Comparison of ENCODE assay signal across 9 cellular contexts in the genomic region with DNA sequence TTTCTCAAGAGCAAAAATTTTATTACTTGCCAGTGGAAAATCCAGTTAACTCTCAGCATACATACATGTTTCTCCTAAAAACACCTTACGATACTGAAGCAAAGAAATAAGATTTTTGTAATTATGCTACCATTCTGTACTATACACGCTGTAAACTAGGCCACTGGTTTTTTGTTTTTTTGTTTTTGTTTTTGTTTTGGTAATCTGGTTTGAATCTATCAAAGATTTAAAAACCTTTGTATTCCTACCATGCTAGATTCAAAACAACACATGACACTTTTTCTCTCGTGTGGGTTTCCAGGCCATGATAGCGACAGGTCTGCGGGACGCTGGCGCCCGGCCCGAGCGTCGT. TPM values are rescaled to one million over a fixed set of nuclear protein-coding genes. Genes with fewer than 3 reads are reported as not detected.
DNase-seq lines count a peak whose midpoint lies in the region; ATAC-seq, FAIRE-seq and TF ChIP-seq lines count a peak whose summit lies in the region.
"Had no signal": no experiment of that assay in that cellular context is flagged by ENCODE, and none has a peak within 500 bp of the region (broad histone marks: within the 10 kb centered on the region; RNA-seq: fewer than 3 reads in every experiment).

No MANE protein-coding gene starts in this region.

- H3K4ac ChIP-seq in trophoblast cell (ENCODE audit: low read depth, low read length) = no peak overlapping the region

- H2BK120ac ChIP-seq in trophoblast cell (ENCODE audit: insufficient read depth, low read length, poor library complexity) = no peak overlapping the region

- peak overlapping the region; percentile 86 for H3K4me3 ChIP-seq in DOHH2 (ENCODE audit: low read length)
- peak overlapping the region; percentile 84 for H3K4me3 ChIP-seq in SJSA1
- peak overlapping the region; percentile 65 to 91 (median 89) for H3K4me3 ChIP-seq in fibroblast of lung (replicated peaks in 1 of 4; ENCODE audit: control extremely low read depth in 1 of 4, insufficient read depth in 1 of 4, low read depth in 3 of 4, low read length in 4 of 4)
- peak overlapping the region; percentile 85 for H3K4me3 ChIP-seq in trophoblast cell (ENCODE audit: low read depth, low read length)

- H3K27ac ChIP-seq in DOHH2 (ENCODE audit: low read depth, low read length) (no peak overlapping the region), SJSA1 (peak overlapping the region; percentile 62), fibroblast of lung (ENCODE audit: insufficient read depth, low read length) (peak overlapping the region; percentile 46), trophoblast cell (ENCODE audit: low read depth, low read length) (no peak overlapping the region)

- no peak for FAIRE-seq in frontal cortex (lab: Jason Lieb, UNC)
- FAIRE-seq: TTC549 had no signal

- peak overlapping the region; percentile 86 for H3K4me2 ChIP-seq in DOHH2 (ENCODE audit: low read length)
- H3K4me2 ChIP-seq in fibroblast of lung (ENCODE audit: extremely low read depth, insufficient read depth, low read length) = peak overlapping the region; percentile 93
- peak overlapping the region; percentile 70 for H3K4me2 ChIP-seq in trophoblast cell (ENCODE audit: low read length)

- H3K4me1 ChIP-seq in DOHH2 (ENCODE audit: control insufficient read depth, low read length) = peaks cover 10% of the 10 kb centered on the region
- peaks cover 8% of the 10 kb centered on the region; the same call in 1 of the 2 replicates for H3K4me1 ChIP-seq in SJSA1 (replicated peaks)
- H3K4me1 ChIP-seq in fibroblast of lung (ENCODE audit: control insufficient read depth, extremely low read depth, insufficient read depth, low read length) = no peaks in the 10 kb centered on the region
- H3K4me1 ChIP-seq in trophoblast cell (ENCODE audit: control insufficient read depth in 1 of 2, insufficient read depth in 2 of 2, low read length in 2 of 2) = peaks cover 3 to 4% of the 10 kb centered on the region in 2 experiments

- H2AK5ac ChIP-seq in trophoblast cell (ENCODE audit: low read length) = no peak overlapping the region

- DNase-seq in SJSA1 (ENCODE audit: low read depth in 1 of 2, low spot score in 2 of 2) = no peak
- DNase-seq in fibroblast of lung (ENCODE audit: low read depth in 2 of 2) = no peak
- no peak for DNase-seq in trophoblast cell
- DNase-seq in midbrain (lab: John Stamatoyannopoulos, UW) = no peak
- DNase-seq in NCI-H2227 treated with DMSO at 0.1 percent for 48 hours (lab: John Stamatoyannopoulos, UW) = no peak
- no peak for DNase-seq in frontal cortex (ENCODE audit: low spot score in 2 of 2)

- TF ChIP-seq CTCF in DOHH2 (IDR thresholded peaks at IDR 0.05; ENCODE audit: low read depth, low read length, poor library complexity, severe bottlenecking) (no peak), fibroblast of lung (conservative IDR thresholded peaks at IDR 0.05 in 1 of 2, IDR thresholded peaks at IDR 0.05 in 1 of 2; ENCODE audit: low read depth in 1 of 2, low read length in 2 of 2) (no peak)

- no peak overlapping the region for H3K18ac ChIP-seq in trophoblast cell (ENCODE audit: low read length)

- H4K20me1 ChIP-seq in DOHH2 (ENCODE audit: control insufficient read depth, insufficient read depth, low read depth, low read length) (no peaks in the 10 kb centered on the region), fibroblast of lung (ENCODE audit: control insufficient read depth, extremely low read depth, insufficient read depth, low read length) (no peaks in the 10 kb centered on the region)

- no peak overlapping the region for H2BK5ac ChIP-seq in trophoblast cell (ENCODE audit: low read depth, low read length, poor library complexity)

- peak overlapping the region; percentile 97 for H2AFZ ChIP-seq in fibroblast of lung (ENCODE audit: low read length)
- peak overlapping the region; percentile 89 for H2AFZ ChIP-seq in trophoblast cell (ENCODE audit: insufficient read depth, low read length, poor library complexity)

- no peak overlapping the region for H4K91ac ChIP-seq in trophoblast cell (ENCODE audit: low read depth, low read length)

- peak overlapping the region; percentile 86 for H4K8ac ChIP-seq in trophoblast cell (ENCODE audit: low read depth, low read length)

- no peak overlapping the region for H2BK12ac ChIP-seq in trophoblast cell (ENCODE audit: low read length)

- H3K9me2 ChIP-seq in DOHH2 (replicated peaks; ENCODE audit: control insufficient read depth, low read length) = no peaks in the 10 kb centered on the region

- peaks cover 5% of the 10 kb centered on the region for H3K79me1 ChIP-seq in trophoblast cell (ENCODE audit: low read length)

- H3K23ac ChIP-seq in trophoblast cell (ENCODE audit: low read length) = no peak overlapping the region

- H3K27me3 ChIP-seq in DOHH2 (ENCODE audit: control insufficient read depth, low read length) = peaks cover 7% of the 10 kb centered on the region
- no peaks in the 10 kb centered on the region for H3K27me3 ChIP-seq in SJSA1 (replicated peaks)
- H3K27me3 ChIP-seq in fibroblast of lung (ENCODE audit: control insufficient read depth, insufficient read depth, low read length) = no peaks in the 10 kb centered on the region
- H3K27me3 ChIP-seq in trophoblast cell (ENCODE audit: insufficient read depth, low read length) = no peaks in the 10 kb centered on the region

- no CpG with 5 or more reads among the region's 11 CpGs for WGBS in trophoblast cell (ENCODE audit: extremely low coverage, insufficient coverage, insufficient read length)

- ATAC-seq in HG03520 (IDR thresholded peaks at IDR 0.05; ENCODE audit: unreplicated experiment) = no peak

- H3K9me3 ChIP-seq in DOHH2 (ENCODE audit: control insufficient read depth, insufficient read depth, low read length) = no peaks in the 10 kb centered on the region
- no peaks in the 10 kb centered on the region for H3K9me3 ChIP-seq in SJSA1 (replicated peaks)
- no peaks in the 10 kb centered on the region for H3K9me3 ChIP-seq in fibroblast of lung (ENCODE audit: control insufficient read depth, insufficient read depth, low read depth, low read length)
- no peaks in the 10 kb centered on the region for H3K9me3 ChIP-seq in trophoblast cell (ENCODE audit: insufficient read depth, low read depth, low read length)

- H3K14ac ChIP-seq in trophoblast cell (ENCODE audit: low read length) = no peak overlapping the region

- H3F3A ChIP-seq in DOHH2 (ENCODE audit: control insufficient read depth, insufficient read depth) = no peaks in the 10 kb centered on the region

- H3K9ac ChIP-seq in fibroblast of lung (ENCODE audit: insufficient read depth, low read length) = peak overlapping the region; percentile 69
- H3K9ac ChIP-seq in trophoblast cell (ENCODE audit: low read length) = peak overlapping the region; percentile 59

- peaks cover 11% of the 10 kb centered on the region; the same call in 1 of the 2 replicates for H3K36me3 ChIP-seq in DOHH2 (ENCODE audit: control insufficient read depth, low read length)
- peaks cover 12% of the 10 kb centered on the region for H3K36me3 ChIP-seq in SJSA1
- no peaks in the 10 kb centered on the region for H3K36me3 ChIP-seq in fibroblast of lung (ENCODE audit: control insufficient read depth, insufficient read depth, low read length)
- no peaks in the 10 kb centered on the region for H3K36me3 ChIP-seq in trophoblast cell (ENCODE audit: control insufficient read depth in 1 of 2, insufficient read depth in 2 of 2, low read length in 2 of 2)

- no peak overlapping the region for H4K12ac ChIP-seq in trophoblast cell (ENCODE audit: low read depth, low read length)

- H3K79me2 ChIP-seq in DOHH2 (ENCODE audit: control insufficient read depth, low read length) = peaks cover 30% of the 10 kb centered on the region
- H3K79me2 ChIP-seq in fibroblast of lung (ENCODE audit: control insufficient read depth, insufficient read depth, low read length) = no peaks in the 10 kb centered on the region
- H3K79me2 ChIP-seq in trophoblast cell (ENCODE audit: control insufficient read depth, insufficient read depth, low read length, poor library complexity) = peaks cover 4% of the 10 kb centered on the region

RNA-seq across cellular contexts. Expression of gene TMEM192, which starts 0.8 kb away (rescaled TPM):
- 7.4 and 14.4 TPM in 2 replicates for total RNA-seq in SJSA1 (2014; rRNA removed; shearing (Covaris generic))
- total RNA-seq in fibroblast of lung = 4.1 and 6.9 TPM in 2 replicates
- 17.0 and 23.7 TPM in 2 replicates for polyA plus RNA-seq in fibroblast of lung
- 8.0 and 10.8 TPM in 2 replicates for polyA plus RNA-seq in fibroblast of lung (2012)
- polyA minus RNA-seq in fibroblast of lung (ENCODE audit: low replicate concordance) = 3.5 and 14.1 TPM in 2 replicates
- polyA plus RNA-seq in trophoblast cell (2013) = 8.5 and 9.4 TPM in 2 replicates
- 9.4 TPM for total RNA-seq in frontal cortex

RNA-seq across cellular contexts. Expression of gene TRIM75, which starts 58.2 kb away (rescaled TPM):
- not detected in 2 replicates for total RNA-seq in SJSA1 (2014; rRNA removed; shearing (Covaris generic))
- total RNA-seq in fibroblast of lung (not detected in 2 replicates), frontal cortex (not detected)
- polyA plus RNA-seq in fibroblast of lung = not detected in 2 replicates
- not detected in 2 replicates for polyA plus RNA-seq in fibroblast of lung (2012)
- not detected in 2 replicates for polyA minus RNA-seq in fibroblast of lung (ENCODE audit: low replicate concordance)
- polyA plus RNA-seq in trophoblast cell (2013) = not detected in 2 replicates

Comparison
In these comparisons a context has a peak if more than half of its experiments do, and no peak if none do; other contexts are left out.
1. H3K27ac ChIP-seq: peak in SJSA1 (single experiment) and fibroblast of lung (single experiment); none in DOHH2 (single experiment) and trophoblast cell (single experiment).
2. Peak in every context shown above with its lines, with median percentiles within 50 percentile points of each other: H3K4me2 ChIP-seq and H3K4me3 ChIP-seq.